Comparison of ENCODE assay signal across 21 cellular contexts in the genomic region with DNA sequence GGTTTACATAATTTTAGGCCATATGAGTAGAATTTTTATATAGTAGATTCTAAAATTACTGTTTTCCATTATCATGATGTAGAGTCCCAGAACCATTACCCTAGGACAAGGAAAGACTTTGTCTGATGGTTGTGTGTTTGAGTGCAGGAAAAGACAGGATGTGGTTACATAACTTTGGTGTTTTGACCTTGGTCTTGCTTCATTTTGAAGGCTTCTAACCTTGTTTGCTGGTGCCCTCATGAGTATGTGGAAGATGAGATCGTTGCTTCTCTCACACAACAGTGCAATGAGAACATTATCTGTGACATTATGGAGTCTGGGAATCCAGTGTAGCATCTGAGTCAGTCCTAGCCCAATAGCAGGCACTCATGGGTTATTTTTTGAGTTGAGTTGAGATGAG.
"Had no signal": no experiment of that assay in that cellular context is flagged by ENCODE, and none has a peak within 500 bp of the region (broad histone marks: within the 10 kb centered on the region; RNA-seq: fewer than 3 reads in every experiment).

No MANE protein-coding gene starts in this region.

- H3K79me2 ChIP-seq: parathyroid adenoma had no signal

- H3K4me3 Mint-ChIP-seq: dendritic cell treated with granulocyte-macrophage colony-stimulating factor and Interleukin-4, amounts not matched to agents 40 ng/mL and 50 ng/mL, for 4 days; naive thymus-derived CD8-positive, alpha-beta T cell; stimulated activated naive B cell treated with anti-CD40 and anti-IgM and Interleukin-4, amounts not matched to agents 10 μg/mL and 1 μg/mL and 100 μg/mL, for 72 hours; T-helper 2 cell treated with Interferon-gamma antibody and Interleukin-4, amounts not matched to agents 5 μg/mL and 100 μg/mL, for 36 hours had no signal

- H3K4me3 ChIP-seq: breast epithelium, left lung, mucosa of descending colon, tibial artery had no signal

- H3K9ac ChIP-seq: parathyroid adenoma had no signal

- ATAC-seq: left lung; mucosa of descending colon; naive thymus-derived CD8-positive, alpha-beta T cell; stimulated activated naive B cell treated with anti-CD40 and anti-IgM and Interleukin-4, amounts not matched to agents 10 μg/mL and 1 μg/mL and 100 μg/mL, for 72 hours had no signal

- DNase-seq: activated CD4-positive, alpha-beta T cell treated with anti-CD3 and anti-CD28 coated beads, Interleukin-2, amount 50 U/mL, for 1 hour; activated CD4-positive, CD25-positive, alpha-beta regulatory T cell; activated naive CD4-positive, alpha-beta T cell treated with Interleukin-2 at 50 U/mL for 16 hours; activated T-cell treated with anti-CD3 and anti-CD28 coated beads for 4 hours; aorta; cerebellar nuclear complex; effector memory CD4-positive, alpha-beta T cell; left lung; mucosa of descending colon; naive thymus-derived CD8-positive, alpha-beta T cell; retina; stimulated activated CD4-positive, alpha-beta T cell treated with anti-CD3 and anti-CD28 coated beads, Interleukin-2, amount 100 ng/mL, for 48 hours; stimulated activated naive B cell treated with anti-CD40 and anti-IgM and Interleukin-4, amounts not matched to agents 10 μg/mL and 1 μg/mL and 100 μg/mL, for 72 hours; tibial artery had no signal

- H3K36me3 Mint-ChIP-seq: naive thymus-derived CD8-positive, alpha-beta T cell; stimulated activated naive B cell treated with anti-CD40 and anti-IgM and Interleukin-4, amounts not matched to agents 10 μg/mL and 1 μg/mL and 100 μg/mL, for 72 hours had no signal

- H3K4me1 ChIP-seq: breast epithelium, left lung, parathyroid adenoma, tibial artery had no signal

- H3K9me3 ChIP-seq: breast epithelium, left lung, mucosa of descending colon, neutrophil, tibial artery had no signal

- H3K27ac ChIP-seq: left lung, neutrophil, parathyroid adenoma, tibial artery had no signal

- H3K36me3 ChIP-seq: breast epithelium, left lung, neutrophil, tibial artery had no signal

- FAIRE-seq: keratinocyte, urothelium cell line had no signal

- H3K27me3 Mint-ChIP-seq: dendritic cell treated with granulocyte-macrophage colony-stimulating factor and Interleukin-4, amounts not matched to agents 40 ng/mL and 50 ng/mL, for 4 days had no signal

- H3K27me3 ChIP-seq: breast epithelium, left lung, neutrophil, tibial artery had no signal

- H2AFZ ChIP-seq: parathyroid adenoma had no signal

- H3K27ac Mint-ChIP-seq: dendritic cell treated with granulocyte-macrophage colony-stimulating factor and Interleukin-4, amounts not matched to agents 40 ng/mL and 50 ng/mL, for 4 days; stimulated activated naive B cell treated with anti-CD40 and anti-IgM and Interleukin-4, amounts not matched to agents 10 μg/mL and 1 μg/mL and 100 μg/mL, for 72 hours; T-helper 2 cell treated with Interferon-gamma antibody and Interleukin-4, amounts not matched to agents 5 μg/mL and 100 μg/mL, for 36 hours had no signal
